8 cellular contexts compared by ENCODE assay signal in the genomic region with DNA sequence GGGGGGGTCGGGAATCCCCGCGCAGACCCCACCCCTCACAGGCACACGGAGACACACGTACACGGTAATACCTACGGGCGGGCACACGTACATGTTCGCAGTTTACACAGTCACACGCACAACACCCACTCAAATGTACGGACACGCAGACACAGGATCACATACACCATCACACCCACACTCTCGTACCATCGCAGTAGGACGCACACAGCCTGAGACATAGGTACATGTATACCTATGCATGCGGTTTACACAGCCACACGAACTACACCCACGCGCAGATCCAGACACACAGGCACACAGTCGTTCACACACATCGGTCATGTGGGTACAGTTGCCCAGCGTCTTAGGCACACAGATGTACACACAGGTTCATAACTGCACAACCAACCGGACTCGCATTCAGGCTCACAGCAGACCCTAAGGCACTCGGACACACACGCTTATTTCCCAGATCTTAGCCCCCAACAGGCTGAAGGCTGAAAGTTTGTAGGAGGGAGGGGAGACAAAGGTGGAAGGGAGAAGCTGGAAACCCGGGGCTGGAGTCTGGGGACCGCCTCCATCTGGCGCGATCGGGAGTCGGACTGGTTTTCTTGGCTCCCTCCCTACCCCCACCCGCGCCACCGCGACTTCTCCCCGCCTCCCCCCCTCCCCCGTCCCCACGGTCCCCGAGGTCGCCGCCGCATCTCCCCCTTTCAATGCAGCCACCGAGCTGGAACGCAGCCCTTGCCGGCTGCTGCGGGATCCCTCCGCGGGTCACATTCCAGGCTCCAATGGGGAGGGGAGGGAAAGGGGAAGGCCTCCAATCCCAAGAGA.
DNase-seq lines count a peak whose midpoint lies in the region; TF ChIP-seq lines count a peak whose summit lies in the region.

No MANE protein-coding gene starts in this region.

- H3K4me3 ChIP-seq in foreskin fibroblast (ENCODE audit: low read depth in 1 of 2, low read length in 2 of 2): peak overlapping the region; percentile 46 to 60
- peak overlapping the region; percentile 72 for H3K4me3 ChIP-seq in parathyroid adenoma (ENCODE audit: low read depth, low read length)

- H3K27me3 ChIP-seq in parathyroid adenoma (ENCODE audit: control insufficient read depth, insufficient read depth, low read length): no peaks in the 10 kb centered on the region

- no peaks in the 10 kb centered on the region for H3K79me2 ChIP-seq in parathyroid adenoma

- H3K4me1 ChIP-seq in parathyroid adenoma: peaks cover 18% of the 10 kb centered on the region

- H3K27ac ChIP-seq in parathyroid adenoma: peak overlapping the region; percentile 78

- peak; percentile 72 for DNase-seq in ELF-1 (ENCODE audit: low read depth, low spot score)
- peak; percentile 43 for DNase-seq in NCI-H1105 treated with DMSO at 0.1 percent for 48 hours (lab: John Stamatoyannopoulos, UW)
- DNase-seq in activated effector memory CD4-positive, alpha-beta T cell treated with Interleukin-2 at 50 U/mL for 16 hours: peak; percentile 14
- DNase-seq in foreskin fibroblast: peak in 1 of 2 donors; percentile 39
- no peak for DNase-seq in putamen (ENCODE audit: low spot score)
- no peak for DNase-seq in NCI-H2081 treated with DMSO at 0.1 percent for 48 hours (lab: John Stamatoyannopoulos, UW)
- no peak for DNase-seq in NCI-H774 (lab: John Stamatoyannopoulos, UW)

- H3K4me2 ChIP-seq in parathyroid adenoma (ENCODE audit: low read length): peak overlapping the region; percentile 81

- no peaks in the 10 kb centered on the region for H3K9me3 ChIP-seq in parathyroid adenoma (ENCODE audit: control insufficient read depth, low read length)

- H3K36me3 ChIP-seq in parathyroid adenoma (ENCODE audit: control insufficient read depth, insufficient read depth, low read length): no peaks in the 10 kb centered on the region

- TF ChIP-seq CTCF in foreskin fibroblast (IDR thresholded peaks at IDR 0.05; ENCODE audit: low read depth, low read length) (no peak), parathyroid adenoma (IDR thresholded peaks at IDR 0.05) (no peak)

- no peak overlapping the region for H2AFZ ChIP-seq in parathyroid adenoma

- no peak overlapping the region for H3K9ac ChIP-seq in parathyroid adenoma

Comparison
In these comparisons a context has a peak if more than half of its experiments do, and no peak if none do; other contexts are left out.
1. DNase-seq: peak in ELF-1 (single experiment), NCI-H1105 treated with DMSO at 0.1 percent for 48 hours (single experiment) and activated effector memory CD4-positive, alpha-beta T cell treated with Interleukin-2 at 50 U/mL for 16 hours (single experiment); none in putamen (single experiment), NCI-H2081 treated with DMSO at 0.1 percent for 48 hours (single experiment) and NCI-H774 (single experiment).